In genomic region chr12:100840748-100841147, GRCh38 we compare ENCODE assay signal across 30 cellular contexts. TPM values are rescaled to one million over a fixed set of nuclear protein-coding genes. Genes with fewer than 3 reads are reported as not detected.
"Had no signal": no experiment of that assay in that cellular context is flagged by ENCODE, and none has a peak within 500 bp of the region (broad histone marks: within the 10 kb centered on the region; RNA-seq: fewer than 3 reads in every experiment).

No MANE protein-coding gene starts in this region.

- H3K4me3 ChIP-seq: neural progenitor cell, ovary, psoas muscle, right lobe of liver, skin epidermis, smooth muscle cell, spleen, suprapubic skin, thoracic aorta, thyroid gland, tibial nerve, upper lobe of right lung, uterus had no signal

- H3K27me3 ChIP-seq: neural progenitor cell, ovary, right lobe of liver, spleen, suprapubic skin, thyroid gland, tibial nerve, upper lobe of right lung, uterus had no signal

- H3K9ac ChIP-seq: neural progenitor cell, parathyroid adenoma had no signal

- H3K4me2 ChIP-seq: neural progenitor cell, smooth muscle cell had no signal

- DNase-seq: naive thymus-derived CD4-positive, alpha-beta T cell; natural killer cell; occipital lobe; ovary; posterior cingulate gyrus; psoas muscle; right cardiac atrium; right lobe of liver; spleen; stimulated activated CD4-positive, alpha-beta T cell treated with anti-CD3 and anti-CD28 coated beads, Interleukin-12 subunit alpha, Interleukin-12 subunit beta, amount 100 ng/mL, for 4 hours; stimulated activated CD4-positive, alpha-beta T cell treated with anti-CD3 and anti-CD28 coated beads, Interleukin-1b, Interleukin-23, amount 100 ng/mL, for 48 hours; stimulated activated CD4-positive, alpha-beta T cell treated with anti-CD3 and anti-CD28 coated beads, Interleukin-4, amount 100 ng/mL, for 1 hour; stimulated activated CD4-positive, alpha-beta T cell treated with anti-CD3 and anti-CD28 coated beads, Interleukin-4, amount 100 ng/mL, for 4 hours; stimulated activated CD8-positive, alpha-beta memory T cell treated with anti-CD3 and anti-CD28 coated beads, Interleukin-4, amount 100 ng/mL, for 48 hours; stimulated activated naive CD4-positive, alpha-beta T cell; stimulated activated naive CD8-positive, alpha-beta T cell treated with anti-CD3 and anti-CD28 coated beads, Interleukin-15, amount 100 ng/mL, for 72 hours; stimulated activated naive CD8-positive, alpha-beta T cell treated with anti-CD3 and anti-CD28 coated beads, Interleukin-15, Interleukin-2, amounts not matched to agents 100 U/mL and 50 U/mL, for 24 hours; substantia nigra; thyroid gland; upper lobe of right lung; uterus had no signal

- H3K4me1 ChIP-seq: neural progenitor cell, parathyroid adenoma, psoas muscle, right lobe of liver, spleen, suprapubic skin, thyroid gland, upper lobe of right lung, uterus had no signal

- H3K27ac ChIP-seq: neural progenitor cell, ovary, parathyroid adenoma, psoas muscle, right lobe of liver, skin epidermis, spleen, suprapubic skin, thoracic aorta, thyroid gland, tibial nerve, upper lobe of right lung, uterus had no signal

- H3K79me2 ChIP-seq: parathyroid adenoma had no signal

- H2AFZ ChIP-seq: neural progenitor cell, parathyroid adenoma had no signal

- ATAC-seq: naive thymus-derived CD4-positive, alpha-beta T cell; natural killer cell; psoas muscle; right cardiac atrium; right lobe of liver; stimulated activated memory B cell treated with anti-CD40 and anti-IgM and Interleukin-4, amounts not matched to agents 10 μg/mL and 1 μg/mL and 100 μg/mL, for 72 hours; stimulated activated naive CD8-positive, alpha-beta T cell treated with anti-CD3 and anti-CD28 coated beads, Interleukin-15, amount 100 ng/mL, for 72 hours; stimulated activated naive CD8-positive, alpha-beta T cell treated with anti-CD3 and anti-CD28 coated beads, Interleukin-15, Interleukin-2, amounts not matched to agents 100 U/mL and 50 U/mL, for 24 hours; upper lobe of right lung had no signal

- H3K9me3 ChIP-seq: ovary, psoas muscle, right lobe of liver, spleen, suprapubic skin, thoracic aorta, thyroid gland, tibial nerve, upper lobe of right lung, uterus had no signal

- H3K36me3 ChIP-seq: neural progenitor cell, ovary, right lobe of liver, spleen, suprapubic skin, thoracic aorta, thyroid gland, tibial nerve, upper lobe of right lung, uterus had no signal

RNA-seq across cellular contexts. Expression of gene ANO4, which starts 46.2 kb away (rescaled TPM):
- total RNA-seq: naive thymus-derived CD4-positive, alpha-beta T cell; natural killer cell; osteoblast; thoracic aorta had no signal
- polyA plus RNA-seq: naive thymus-derived CD4-positive, alpha-beta T cell; spleen had no signal
